Comparison of ENCODE assay signal across 8 cellular contexts in genomic region chr20:45407783-45408645, GRCh38. TPM values are rescaled to one million over a fixed set of nuclear protein-coding genes. Genes with fewer than 3 reads are reported as not detected.
DNase-seq lines count a peak whose midpoint lies in the region; ATAC-seq and TF ChIP-seq lines count a peak whose summit lies in the region.

A gene with protein sequence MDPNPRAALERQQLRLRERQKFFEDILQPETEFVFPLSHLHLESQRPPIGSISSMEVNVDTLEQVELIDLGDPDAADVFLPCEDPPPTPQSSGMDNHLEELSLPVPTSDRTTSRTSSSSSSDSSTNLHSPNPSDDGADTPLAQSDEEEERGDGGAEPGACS (plus strand): TSS chr20:45408289. CDS start chr20:45408468, 179 bp downstream.

- H3K9me3 Mint-ChIP-seq in HFFc6 = no peaks in the 10 kb centered on the region
- no peaks in the 10 kb centered on the region for H3K9me3 Mint-ChIP-seq in progenitor cell of endocrine pancreas (ENCODE audit: low read depth)

- H3K27me3 ChIP-seq in adrenal gland = no peaks in the 10 kb centered on the region

- H3K27me3 Mint-ChIP-seq in HFFc6 (ENCODE audit: insufficient read depth) (no peaks in the 10 kb centered on the region; the same call in 1 of the 2 replicates), progenitor cell of endocrine pancreas (peaks cover 6% of the 10 kb centered on the region)

- H3K4me1 Mint-ChIP-seq in HFFc6 (ENCODE audit: low read depth) (peaks cover 17% of the 10 kb centered on the region), progenitor cell of endocrine pancreas (ENCODE audit: low read depth) (peaks cover 10% of the 10 kb centered on the region)

- H3K4me3 ChIP-seq in adrenal gland = peak within 1 kb of the TSS; percentile 46 to 83 (median 56)

- peaks cover 0 to 12% of the 10 kb centered on the region in 2 donors for H3K36me3 ChIP-seq in adrenal gland (replicated peaks in 1 of 2)

- peak; percentile 71 for ATAC-seq in left ventricle myocardium superior
- no peak for ATAC-seq in HG02763 (IDR thresholded peaks at IDR 0.05; ENCODE audit: unreplicated experiment)

- no peaks in the 10 kb centered on the region for H3K9me3 ChIP-seq in adrenal gland (replicated peaks in 1 of 3)

- peaks cover 6 to 29% of the 10 kb centered on the region in 2 donors for H3K4me1 ChIP-seq in adrenal gland (replicated peaks in 1 of 2)

- peak within 1 kb of the TSS in 4 of 5 donors; percentile 45 to 90 (median 74) for H3K27ac ChIP-seq in adrenal gland

- no peak for TF ChIP-seq POLR2A in adrenal gland (IDR thresholded peaks at IDR 0.05)

- 89 to 92% (median 91%) methylated on average over 17 to 21 of the region's 21 CpGs for WGBS in adrenal gland, 4 donors

- TF ChIP-seq CTCF in HFFc6 (IDR thresholded peaks at IDR 0.05) (no peak), adrenal gland (IDR thresholded peaks at IDR 0.05) (no peak), progenitor cell of endocrine pancreas (IDR thresholded peaks at IDR 0.05; ENCODE audit: unreplicated experiment) (no peak)

- H3K4me3 Mint-ChIP-seq in HFFc6 (peak within 1 kb of the TSS; percentile 87), progenitor cell of endocrine pancreas (ENCODE audit: low read depth) (peak within 1 kb of the TSS; percentile 85)

- intact Hi-C loops in adrenal gland (cut with DNase I) = no loop called here
- intact Hi-C loops in left ventricle myocardium superior (cut with micrococcal nuclease) = no loop called here

- DNase-seq in HFFc6 (no peak), adrenal gland (no peak), left ventricle myocardium superior (peak; percentile 72), progenitor cell of endocrine pancreas (ENCODE audit: low spot score, unreplicated experiment) (no peak), H4 (ENCODE audit: low spot score) (no peak), NCI-H446 treated with DMSO at 0.1 percent for 48 hours (lab: John Stamatoyannopoulos, UW) (no peak)
- no peak for DNase-seq in effector CD4-positive, alpha-beta T cell

- H3K36me3 Mint-ChIP-seq in HFFc6 (ENCODE audit: low read depth) (no peaks in the 10 kb centered on the region), progenitor cell of endocrine pancreas (ENCODE audit: insufficient read depth) (peaks cover 6% of the 10 kb centered on the region)

- peak within 1 kb of the TSS; percentile 85 for H3K27ac Mint-ChIP-seq in HFFc6
- peak within 1 kb of the TSS; percentile 82 for H3K27ac Mint-ChIP-seq in progenitor cell of endocrine pancreas

RNA-seq across cellular contexts. Expression of the gene that starts here (rescaled TPM):
- 10 to 100 TPM; 15.2 to 19.5 (median 19.0) TPM for total RNA-seq in HFFc6 (2021; fragmentation: NEBNext Ultra II Directional; extraction: Animal tissue kit (Norgen Biotek cat#: 25700))
- total RNA-seq in adrenal gland = 10 to 100 TPM; 16.5 to 71.1 (median 31.5) TPM
- polyA plus RNA-seq in adrenal gland = 10 to 100 TPM; 21.6 to 52.1 (median 34.8) TPM
- total RNA-seq in left ventricle myocardium superior = 339 TPM
- total RNA-seq in progenitor cell of endocrine pancreas = 22.0 and 23.2 TPM in 2 replicates
- 2.7 and 3.8 TPM in 2 replicates for total RNA-seq in H4 (2014; rRNA removed; shearing (Covaris generic))
